In genomic region chr15:60221356-60221755, GRCh38 we compare ENCODE assay signal across 33 cellular contexts.
"Had no signal": no experiment of that assay in that cellular context is flagged by ENCODE, and none has a peak within 500 bp of the region (broad histone marks: within the 10 kb centered on the region; RNA-seq: fewer than 3 reads in every experiment).

No MANE protein-coding gene starts in this region.

- H3K9me3 ChIP-seq: MG63 had no signal

- H3K27ac ChIP-seq: KMS-11 had no signal

- H3K4me2 ChIP-seq: KMS-11 had no signal

- H3K36me3 ChIP-seq: MG63 had no signal

- H3K4me3 ChIP-seq: MG63 had no signal

- DNase-seq: Karpas-422, Kasumi-1, MG63, MM.1S, MV-4-11, NCI-H1048, NCI-H1092, NCI-H1092 treated with DMSO at 0.1 percent for 48 hours, NCI-H1105, NCI-H1105 treated with DMSO at 0.1 percent for 48 hours, NCI-H1417, NCI-H1417 treated with DMSO at 0.1 percent for 48 hours, NCI-H1436, NCI-H1436 treated with DMSO at 0.1 percent for 48 hours, NCI-H1694, NCI-H1694 treated with DMSO at 0.1 percent for 48 hours, NCI-H187, NCI-H187 treated with DMSO at 0.1 percent for 48 hours, NCI-H1930, NCI-H2029, NCI-H2029 treated with DMSO at 0.1 percent for 48 hours, NCI-H2081, NCI-H2081 treated with DMSO at 0.1 percent for 48 hours, NCI-H2107, NCI-H2171, NCI-H2171 treated with DMSO at 0.1 percent for 48 hours, NCI-H2227 treated with DMSO at 0.1 percent for 48 hours, NCI-H226, NCI-H345, NCI-H446, NCI-H446 treated with DMSO at 0.1 percent for 48 hours, NCI-H510A had no signal

- H3K9ac ChIP-seq: KMS-11 had no signal
